21 cellular contexts compared by ENCODE assay signal in genomic region chr2:29481313-29481712, GRCh38.
"Had no signal": no experiment of that assay in that cellular context is flagged by ENCODE, and none has a peak within 500 bp of the region (broad histone marks: within the 10 kb centered on the region; RNA-seq: fewer than 3 reads in every experiment).

No MANE protein-coding gene starts in this region.

- H3K4me3 ChIP-seq: coronary artery, dorsolateral prefrontal cortex, esophagus muscularis mucosa, gastroesophageal sphincter, heart left ventricle, hepatocyte, left lung, lower lobe of right lung, mucosa of descending colon had no signal

- H3K9me3 ChIP-seq: esophagus muscularis mucosa, gastroesophageal sphincter, left lung, lower lobe of right lung, mucosa of descending colon had no signal

- H3K4me1 ChIP-seq: esophagus muscularis mucosa, foreskin keratinocyte, gastroesophageal sphincter, heart left ventricle, left lung, lower lobe of right lung had no signal

- H3K27me3 ChIP-seq: esophagus muscularis mucosa, gastroesophageal sphincter, heart left ventricle, hepatocyte, left lung had no signal

- DNase-seq: dermis blood vessel endothelial cell; dorsolateral prefrontal cortex; effector CD4-positive, alpha-beta T cell; effector memory CD4-positive, alpha-beta T cell; foreskin keratinocyte; heart left ventricle; hypothalamus; immature natural killer cell; islet precursor cell; kidney; kidney glomerular epithelial cell; left lung; left ventricle myocardium superior; lower lobe of right lung; mesenchymal stem cell; mucosa of descending colon; naive B cell had no signal

- H3K4me2 ChIP-seq: hepatocyte had no signal

- ATAC-seq: foreskin keratinocyte, gastroesophageal sphincter, heart left ventricle, left lung, left ventricle myocardium superior, lower lobe of right lung, mucosa of descending colon had no signal

- H3K36me3 ChIP-seq: esophagus muscularis mucosa, gastroesophageal sphincter, heart left ventricle, left lung, lower lobe of right lung had no signal

- H3K27ac ChIP-seq: coronary artery, dorsolateral prefrontal cortex, esophagus muscularis mucosa, foreskin keratinocyte, gastroesophageal sphincter, heart left ventricle, hepatocyte, left lung, lower lobe of right lung had no signal
